ENCODE assay signal across 18 cellular contexts in the genomic region with DNA sequence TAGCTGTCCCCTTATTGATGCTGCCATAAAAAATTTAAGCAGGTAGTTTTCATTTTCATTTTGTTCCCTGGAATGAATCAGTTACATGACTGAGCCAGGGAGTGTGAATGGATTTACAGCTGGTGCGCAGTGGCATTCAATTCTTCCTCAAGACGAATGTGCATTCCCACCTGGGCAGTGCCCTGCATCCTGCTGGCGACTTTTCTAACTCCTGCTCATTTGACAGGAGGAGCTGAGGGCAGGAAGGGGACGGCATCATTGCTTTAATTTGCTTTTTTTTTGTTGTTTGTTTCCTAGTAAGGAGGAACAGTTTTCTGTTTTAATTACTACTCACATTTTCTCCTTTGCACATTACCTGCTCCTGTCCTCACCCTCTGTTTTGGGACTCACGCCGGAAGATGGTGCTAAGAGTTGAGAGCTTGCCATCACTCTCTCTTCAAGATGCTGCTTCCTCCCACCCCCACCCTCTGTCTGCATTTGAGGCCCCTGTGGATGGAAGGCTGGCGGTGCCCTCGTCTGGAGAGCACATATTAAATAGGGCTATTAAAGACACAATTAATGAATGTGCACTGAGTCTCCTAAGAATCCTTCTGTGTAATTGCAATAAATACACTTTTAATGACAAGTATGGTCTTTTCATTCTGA. TPM values are rescaled to one million over a fixed set of nuclear protein-coding genes. Genes with fewer than 3 reads are reported as not detected.
DNase-seq lines count a peak whose midpoint lies in the region; ATAC-seq, FAIRE-seq and TF ChIP-seq lines count a peak whose summit lies in the region.
"Had no signal": no experiment of that assay in that cellular context is flagged by ENCODE, and none has a peak within 500 bp of the region (broad histone marks: within the 10 kb centered on the region; RNA-seq: fewer than 3 reads in every experiment).

No MANE protein-coding gene starts in this region.

- FAIRE-seq in kidney (lab: Jason Lieb, UNC) = no peak
- FAIRE-seq: GM19239, RCC 7860 had no signal

- no peak for TF ChIP-seq EP300 in upper lobe of left lung (IDR thresholded peaks at IDR 0.05)

- H3K27me3 ChIP-seq in right atrium auricular region (no peaks in the 10 kb centered on the region), upper lobe of left lung (no peaks in the 10 kb centered on the region)

- H3K4me3 ChIP-seq in right atrium auricular region = no peak overlapping the region
- H3K4me3 ChIP-seq in kidney (ENCODE audit: low read length in 2 of 2) = no peak overlapping the region
- H3K4me3 ChIP-seq in upper lobe of left lung = no peak overlapping the region

- TF ChIP-seq CTCF in right atrium auricular region (IDR thresholded peaks at IDR 0.05) (no peak), kidney (IDR thresholded peaks at IDR 0.05; ENCODE audit: borderline replicate concordance, extremely low read depth, insufficient read depth) (no peak), upper lobe of left lung (IDR thresholded peaks at IDR 0.05) (no peak)

- H3K27ac ChIP-seq in right atrium auricular region (no peak overlapping the region), kidney (ENCODE audit: low read depth in 2 of 2, low read length in 2 of 2) (no peak overlapping the region), upper lobe of left lung (no peak overlapping the region)
- H3K27ac ChIP-seq: C4-2B, KMS-11 had no signal

- H3K9ac ChIP-seq in kidney (ENCODE audit: low read length in 2 of 2) = no peak overlapping the region
- H3K9ac ChIP-seq: KMS-11 had no signal

- ATAC-seq in Right ventricle myocardium superior (ENCODE audit: poor library complexity) (no peak), upper lobe of left lung (ENCODE audit: low FRiP score in 2 of 2) (no peak)

- peaks cover 0 to 5% of the 10 kb centered on the region in 2 donors for H3K4me1 ChIP-seq in right atrium auricular region
- no peaks in the 10 kb centered on the region for H3K4me1 ChIP-seq in kidney (ENCODE audit: control insufficient read depth in 1 of 2, insufficient read depth in 1 of 2, low read depth in 1 of 2, low read length in 2 of 2)
- peaks cover 0 to 8% (median 4%) of the 10 kb centered on the region in 4 donors for H3K4me1 ChIP-seq in upper lobe of left lung

- no peak for TF ChIP-seq POLR2A in upper lobe of left lung (IDR thresholded peaks at IDR 0.05)

- WGBS in upper lobe of left lung, 2 donors = 58 to 64% methylated on average over 8 of the region's 8 CpGs

- intact Hi-C loops in Right ventricle myocardium superior (cut with DNase I) = no loop called here
- intact Hi-C loops in kidney (cut with DNase I) = no loop called here
- intact Hi-C loops in posterior vena cava (cut with DNase I) = no loop called here

- H3K9me3 ChIP-seq in right atrium auricular region (no peaks in the 10 kb centered on the region), kidney (ENCODE audit: control insufficient read depth in 1 of 2, low read length in 2 of 2) (no peaks in the 10 kb centered on the region), upper lobe of left lung (no peaks in the 10 kb centered on the region)

- H3K36me3 ChIP-seq in right atrium auricular region (no peaks in the 10 kb centered on the region), kidney (ENCODE audit: control insufficient read depth in 1 of 2, insufficient read depth in 2 of 2, low read length in 2 of 2) (no peaks in the 10 kb centered on the region), upper lobe of left lung (no peaks in the 10 kb centered on the region)

- DNase-seq in DMS53 (lab: John Stamatoyannopoulos, UW) = peak; percentile 24
- DNase-seq in DMS53 treated with DMSO at 0.1 percent for 48 hours (lab: John Stamatoyannopoulos, UW; ENCODE audit: unreplicated experiment) = no peak
- DNase-seq in right atrium auricular region (ENCODE audit: low spot score) = peak; percentile 28
- no peak for DNase-seq in Right ventricle myocardium superior
- peak; percentile 12 for DNase-seq in kidney
- DNase-seq in upper lobe of left lung = no peak
- no peak for DNase-seq in posterior vena cava (ENCODE audit: low spot score)
- no peak for DNase-seq in NCI-H187 treated with DMSO at 0.1 percent for 48 hours (lab: John Stamatoyannopoulos, UW)
- DNase-seq: 8988T, GF-D8, GOT3, HFFc6, MM.1S, NCI-H1436 treated with DMSO at 0.1 percent for 48 hours had no signal

RNA-seq across cellular contexts. Expression of a gene that starts 35.8 kb away (rescaled TPM):
- total RNA-seq in right atrium auricular region (under 1 TPM in 1 of 2 donors, not detected in 1; 0.12 TPM), Right ventricle myocardium superior (not detected), kidney (not detected), upper lobe of left lung (under 1 TPM in 3 of 6 donors, not detected in 3; 0.20 to 0.61 (median 0.31) TPM), posterior vena cava (not detected)
- polyA plus RNA-seq in kidney (ENCODE audit: insufficient read depth, low read depth, low replicate concordance) = not detected
- total RNA-seq: HFFc6 had no signal

Comparison
In these comparisons a context has a peak if more than half of its experiments do, and no peak if none do; other contexts are left out.
1. DNase-seq: peak in DMS53 (single experiment), right atrium auricular region (single experiment) and kidney (single experiment); none in DMS53 treated with DMSO at 0.1 percent for 48 hours (single experiment), Right ventricle myocardium superior (single experiment), upper lobe of left lung (0 of 2), posterior vena cava (single experiment) and NCI-H187 treated with DMSO at 0.1 percent for 48 hours (single experiment).